Comparison of ENCODE assay signal across 29 cellular contexts in the genomic region with DNA sequence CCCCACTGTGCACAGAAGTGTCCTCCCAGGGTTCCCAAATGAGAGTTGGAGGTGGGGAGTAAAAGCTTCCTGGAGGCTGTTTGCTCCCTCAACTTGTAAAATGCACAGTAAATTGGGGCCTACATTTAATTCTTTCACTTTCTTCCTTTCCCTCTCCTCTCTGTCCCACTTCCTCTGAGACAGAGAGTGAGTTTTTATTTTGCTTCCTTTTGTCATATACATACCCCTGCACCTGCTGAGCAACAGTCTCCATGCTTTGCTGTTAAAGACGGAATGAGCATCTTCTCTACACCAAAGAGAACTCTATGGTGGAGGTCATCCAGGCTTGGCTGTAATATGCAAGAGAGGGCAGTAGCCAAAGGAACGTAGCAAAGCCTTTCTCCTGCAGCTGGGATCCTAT.
DNase-seq lines count a peak whose midpoint lies in the region; ATAC-seq, FAIRE-seq and TF ChIP-seq lines count a peak whose summit lies in the region.
"Had no signal": no experiment of that assay in that cellular context is flagged by ENCODE, and none has a peak within 500 bp of the region (broad histone marks: within the 10 kb centered on the region; RNA-seq: fewer than 3 reads in every experiment).

No MANE protein-coding gene starts in this region.

- peaks cover 0 to 5% of the 10 kb centered on the region in 2 donors for H3K9me3 Mint-ChIP-seq in natural killer cell
- H3K9me3 Mint-ChIP-seq: activated CD4-positive, alpha-beta memory T cell treated with anti-CD3 and anti-CD28 coated beads for 36 hours; activated T-helper 2 cell treated with anti-CD3 and anti-CD28 coated beads, Interferon-gamma antibody, Interleukin-2, Interleukin-4, amounts not matched to agents 10 μg/mL and 5 μg/mL and 100 μg/mL, durations not matched to agents 14 hours and 24 hours and 36 hours; mesothelial cell of epicardium; stimulated activated effector memory CD8-positive, alpha-beta T cell treated with anti-CD3 and anti-CD28 coated beads, Interleukin-12 subunit alpha, Interleukin-12 subunit beta, amount 100 ng/mL, for 72 hours; T-helper 1 cell treated with Interleukin-12 subunit alpha and Interleukin-12 subunit beta and Interleukin-4 antibody, amounts not matched to agents 30 μg/mL and 1 μg/mL, for 36 hours had no signal

- TF ChIP-seq POLR2A in H54 (IDR thresholded peaks at IDR 0.05; ENCODE audit: low read depth, low read length) = no peak

- no peaks in the 10 kb centered on the region for H3K9me2 ChIP-seq in DOHH2 (replicated peaks; ENCODE audit: control insufficient read depth, low read length)
- H3K9me2 ChIP-seq: SK-N-SH had no signal

- H3K4me3 Mint-ChIP-seq in natural killer cell = no peak overlapping the region
- H3K4me3 Mint-ChIP-seq: activated CD4-positive, alpha-beta memory T cell treated with anti-CD3 and anti-CD28 coated beads for 36 hours; CD14-positive monocyte; mesothelial cell of epicardium; stimulated activated effector memory CD8-positive, alpha-beta T cell treated with anti-CD3 and anti-CD28 coated beads, Interleukin-12 subunit alpha, Interleukin-12 subunit beta, amount 100 ng/mL, for 72 hours; T-helper 1 cell treated with Interleukin-12 subunit alpha and Interleukin-12 subunit beta and Interleukin-4 antibody, amounts not matched to agents 30 μg/mL and 1 μg/mL, for 36 hours had no signal

- no peaks in the 10 kb centered on the region for H3K27me3 ChIP-seq in BLaER1 treated with 17β-estradiol and CSF1 and Interleukin-3, amounts not matched to agents 10 nM and 100 nM
- H3K27me3 ChIP-seq in DOHH2 (ENCODE audit: control insufficient read depth, low read length) = no peaks in the 10 kb centered on the region
- H3K27me3 ChIP-seq: suprapubic skin had no signal

- DNase-seq in MV-4-11 (lab: John Stamatoyannopoulos, UW) (peak; percentile 29), natural killer cell (no peak), 8988T (no peak), H54 (ENCODE audit: insufficient read length, low spot score) (no peak), DMS153 (lab: John Stamatoyannopoulos, UW) (no peak)
- DNase-seq: activated CD4-positive, alpha-beta memory T cell treated with anti-CD3 and anti-CD28 coated beads for 36 hours; anterior cingulate cortex; gastrocnemius medialis; IMR-90; kidney; NCI-H1105 treated with DMSO at 0.1 percent for 48 hours; NCI-H2029 treated with DMSO at 0.1 percent for 48 hours; NCI-H524 treated with DMSO at 0.1 percent for 48 hours; NK-92 treated with Interleukin-12 subunit alpha and Interleukin-12 subunit beta, amount 100 ng/mL, for 24 hours; PC-9; SK-N-SH had no signal

- H3K27ac ChIP-seq in BLaER1 treated with 17β-estradiol and CSF1 and Interleukin-3, amounts not matched to agents 10 nM and 100 nM = peak overlapping the region in 10 of 11 experiments; percentile 17 to 76 (median 63); a peak in 18 of 22 replicates
- no peak overlapping the region for H3K27ac ChIP-seq in DOHH2 (ENCODE audit: low read depth, low read length)
- H3K27ac ChIP-seq: gastrocnemius medialis, PC-9, suprapubic skin had no signal

- intact Hi-C loops in natural killer cell (cut with micrococcal nuclease) = loop anchor here (10.0 kb wide), 1 partner anchor 80 kb away; no protein-coding TSS in a partner anchor

- H3K36me3 Mint-ChIP-seq in natural killer cell = no peaks in the 10 kb centered on the region
- H3K36me3 Mint-ChIP-seq: activated CD4-positive, alpha-beta memory T cell treated with anti-CD3 and anti-CD28 coated beads for 36 hours; mesothelial cell of epicardium; stimulated activated effector memory CD8-positive, alpha-beta T cell treated with anti-CD3 and anti-CD28 coated beads, Interleukin-12 subunit alpha, Interleukin-12 subunit beta, amount 100 ng/mL, for 72 hours had no signal

- H3K27ac Mint-ChIP-seq in natural killer cell = peak overlapping the region; percentile 76 to 86
- H3K27ac Mint-ChIP-seq: activated CD4-positive, alpha-beta memory T cell treated with anti-CD3 and anti-CD28 coated beads for 36 hours; activated T-helper 2 cell treated with anti-CD3 and anti-CD28 coated beads, Interferon-gamma antibody, Interleukin-2, Interleukin-4, amounts not matched to agents 10 μg/mL and 5 μg/mL and 100 μg/mL, durations not matched to agents 14 hours and 24 hours and 36 hours; mesothelial cell of epicardium; stimulated activated effector memory CD8-positive, alpha-beta T cell treated with anti-CD3 and anti-CD28 coated beads, Interleukin-12 subunit alpha, Interleukin-12 subunit beta, amount 100 ng/mL, for 72 hours; T-helper 1 cell treated with Interleukin-12 subunit alpha and Interleukin-12 subunit beta and Interleukin-4 antibody, amounts not matched to agents 30 μg/mL and 1 μg/mL, for 36 hours had no signal

- H3F3A ChIP-seq in DOHH2 (ENCODE audit: control insufficient read depth, insufficient read depth) = no peaks in the 10 kb centered on the region

- ATAC-seq in natural killer cell = no peak
- no peak for ATAC-seq in HG02610 (IDR thresholded peaks at IDR 0.05; ENCODE audit: unreplicated experiment)
- ATAC-seq: activated CD4-positive, CD25-positive, alpha-beta regulatory T cell treated with anti-CD3 and anti-CD28 coated beads, Interleukin-2, amount 50 U/mL, for 24 hours; activated naive CD4-positive, alpha-beta T cell treated with anti-CD3 and anti-CD28 coated beads, Interleukin-2, amount 50 U/mL, for 72 hours; gastrocnemius medialis; Right ventricle myocardium inferior; stimulated activated effector memory CD8-positive, alpha-beta T cell treated with anti-CD3 and anti-CD28 coated beads, Interleukin-12 subunit alpha, Interleukin-12 subunit beta, amount 100 ng/mL, for 72 hours had no signal

- peaks cover 40 to 68% (median 53%) of the 10 kb centered on the region in 10 experiments for H3K4me1 ChIP-seq in BLaER1 treated with 17β-estradiol and CSF1 and Interleukin-3, amounts not matched to agents 10 nM and 100 nM
- H3K4me1 ChIP-seq in DOHH2 (ENCODE audit: control insufficient read depth, low read length) = peaks cover 23% of the 10 kb centered on the region

- no peaks in the 10 kb centered on the region for H3K79me2 ChIP-seq in DOHH2 (ENCODE audit: control insufficient read depth, low read length)

- FAIRE-seq in H54 (lab: Jason Lieb, UNC) = no peak
- FAIRE-seq: bronchial epithelial cell, kidney had no signal

- H3K36me3 ChIP-seq in BLaER1 treated with 17β-estradiol and CSF1 and Interleukin-3, amounts not matched to agents 10 nM and 100 nM = peaks cover 0 to 5% (median 0%) of the 10 kb centered on the region in 11 experiments; a peak in 1 of 22 replicates
- no peaks in the 10 kb centered on the region for H3K36me3 ChIP-seq in DOHH2 (ENCODE audit: control insufficient read depth, low read length)
- H3K36me3 ChIP-seq: gastrocnemius medialis, suprapubic skin had no signal

- H3K9me3 ChIP-seq in BLaER1 treated with 17β-estradiol and CSF1 and Interleukin-3, amounts not matched to agents 10 nM and 100 nM (replicated peaks in 1 of 11) = peaks cover 10 to 51% (median 24%) of the 10 kb centered on the region in 11 experiments; a peak in 21 of 22 replicates
- H3K9me3 ChIP-seq in DOHH2 (ENCODE audit: control insufficient read depth, insufficient read depth, low read length) = no peaks in the 10 kb centered on the region
- H3K9me3 ChIP-seq: gastrocnemius medialis, SK-N-SH, suprapubic skin had no signal

- H3K4me2 ChIP-seq in BLaER1 treated with 17β-estradiol and CSF1 and Interleukin-3, amounts not matched to agents 10 nM and 100 nM = peak overlapping the region; percentile 49 to 75 (median 66)
- H3K4me2 ChIP-seq in DOHH2 (ENCODE audit: low read length) = peak overlapping the region; percentile 10; the same call in 1 of the 2 replicates
- H3K4me2 ChIP-seq: PC-9, SK-N-SH had no signal

- no peaks in the 10 kb centered on the region for H3K27me3 Mint-ChIP-seq in natural killer cell (ENCODE audit: low read depth in 2 of 2)

- no peak for TF ChIP-seq CTCF in DOHH2 (IDR thresholded peaks at IDR 0.05; ENCODE audit: low read depth, low read length, poor library complexity, severe bottlenecking)
- no peak for TF ChIP-seq CTCF in natural killer cell (IDR thresholded peaks at IDR 0.05)

- H3K9ac ChIP-seq in BLaER1 treated with 17β-estradiol and CSF1 and Interleukin-3, amounts not matched to agents 10 nM and 100 nM = peak overlapping the region in 1 of 11 experiments; percentile 2; a peak in 3 of 22 replicates
- H3K9ac ChIP-seq: SK-N-SH had no signal

- no peak overlapping the region for H3K4me3 ChIP-seq in BLaER1 treated with 17β-estradiol and CSF1 and Interleukin-3, amounts not matched to agents 10 nM and 100 nM
- H3K4me3 ChIP-seq in DOHH2 (ENCODE audit: low read length) = no peak overlapping the region
- H3K4me3 ChIP-seq: gastrocnemius medialis, PC-9, suprapubic skin had no signal

- H3K4me1 Mint-ChIP-seq in natural killer cell = peaks cover 49 to 56% of the 10 kb centered on the region in 2 donors

- H4K20me1 ChIP-seq in BLaER1 treated with 17β-estradiol and CSF1 and Interleukin-3, amounts not matched to agents 10 nM and 100 nM = no peaks in the 10 kb centered on the region
- H4K20me1 ChIP-seq in DOHH2 (ENCODE audit: control insufficient read depth, insufficient read depth, low read depth, low read length) = no peaks in the 10 kb centered on the region
